9 cellular contexts compared by ENCODE assay signal in the genomic region with DNA sequence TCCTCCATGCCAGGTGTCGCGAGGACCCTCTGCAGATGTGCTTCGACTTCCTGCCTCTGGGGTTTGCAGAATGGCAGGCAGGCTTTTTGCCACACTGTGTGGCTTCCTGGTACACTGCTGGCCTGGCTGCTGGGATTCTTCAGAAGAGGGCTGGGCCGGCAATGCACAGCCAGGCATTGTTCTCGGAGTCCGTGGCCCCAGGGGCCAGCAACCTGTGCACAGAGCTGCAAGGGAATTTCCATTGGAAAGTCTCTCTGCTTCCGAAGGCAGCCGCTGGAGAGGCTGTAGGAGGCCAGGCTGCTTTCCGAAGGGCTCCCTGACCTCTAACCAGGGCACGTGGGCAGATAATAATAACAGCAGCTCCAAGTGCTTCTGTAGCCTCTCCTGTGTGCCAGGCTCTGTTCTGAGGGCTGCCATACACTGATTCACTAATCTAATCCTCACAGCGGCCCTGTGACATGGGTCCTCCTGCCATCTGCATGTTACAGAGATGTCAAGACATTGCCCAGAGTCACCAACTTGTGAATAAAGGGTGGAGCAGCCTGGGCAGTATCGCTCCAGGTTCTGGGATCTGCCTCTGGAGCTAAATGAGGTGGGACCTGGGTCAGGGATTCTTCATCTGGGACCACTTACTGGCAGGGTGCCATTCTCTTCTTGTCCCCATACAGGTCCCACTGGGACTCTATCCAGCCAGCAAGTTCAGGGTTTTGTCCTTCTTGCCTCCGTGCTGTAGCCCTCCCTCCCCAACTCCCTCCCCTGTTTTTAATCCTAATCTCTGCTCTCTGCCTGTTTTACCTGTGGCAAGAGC. TPM values are rescaled to one million over a fixed set of nuclear protein-coding genes. Genes with fewer than 3 reads are reported as not detected.
A peak's percentile ranks its signal among the peaks of the same experiment; 100 is the strongest.
DNase-seq lines count a peak whose midpoint lies in the region; ATAC-seq and TF ChIP-seq lines count a peak whose summit lies in the region.
"Had no signal": no experiment of that assay in that cellular context is flagged by ENCODE, and none has a peak within 500 bp of the region (broad histone marks: within the 10 kb centered on the region; RNA-seq: fewer than 3 reads in every experiment).

No MANE protein-coding gene starts in this region.

- peak overlapping the region; percentile 42 for H2AK5ac ChIP-seq in neuronal stem cell (ENCODE audit: low read depth, low read length)

- intact Hi-C loops in esophagus muscularis mucosa (cut with DNase I) (loop anchor here (5.0 kb wide), 1 partner anchor 34 kb away; no protein-coding TSS in a partner anchor), uterus (cut with DNase I; ENCODE audit: low total_unique reads) (no loop called here)

- TF ChIP-seq POLR2A in esophagus muscularis mucosa (IDR thresholded peaks at IDR 0.05; ENCODE audit: low read depth) (no peak), uterus (IDR thresholded peaks at IDR 0.05) (no peak)

- H3K4me1 ChIP-seq in esophagus muscularis mucosa (peaks cover 48 to 73% (median 65%) of the 10 kb centered on the region in 4 donors), neuronal stem cell (ENCODE audit: control insufficient read depth in 2 of 2, insufficient read depth in 1 of 2, low read depth in 1 of 2, low read length in 2 of 2) (peaks cover 4 to 25% of the 10 kb centered on the region in 2 donors), uterus (peaks cover 10 to 18% of the 10 kb centered on the region in 2 donors)

- 71% methylated on average over 8 of the region's 13 CpGs for WGBS in esophagus muscularis mucosa
- WGBS in neuronal stem cell (ENCODE audit: extremely low coverage in 2 of 2, insufficient read length in 2 of 2, insufficient replicate concordance in 1 of 2), 2 donors, result no CpG with 5 or more reads among the region's 13 CpGs

- H3K23ac ChIP-seq in neuronal stem cell (ENCODE audit: low read depth, low read length, poor library complexity), result no peak overlapping the region

- peak overlapping the region; percentile 52 for H3K18ac ChIP-seq in neuronal stem cell (ENCODE audit: low read length)

- no peak overlapping the region for H3K4me2 ChIP-seq in neuronal stem cell (ENCODE audit: insufficient read depth, low read length, poor library complexity, severe bottlenecking)

- no peaks in the 10 kb centered on the region for H3K27me3 ChIP-seq in esophagus muscularis mucosa
- H3K27me3 ChIP-seq in neuronal stem cell (ENCODE audit: control insufficient read depth in 3 of 3, insufficient read depth in 3 of 3, low read depth in 1 of 3, low read length in 3 of 3), result peaks cover 3 to 61% (median 17%) of the 10 kb centered on the region in 3 experiments
- no peaks in the 10 kb centered on the region for H3K27me3 ChIP-seq in uterus

- DNase-seq in NCI-H345 (lab: John Stamatoyannopoulos, UW) (peak; percentile 66), NCI-H345 treated with DMSO at 0.1 percent for 48 hours (lab: John Stamatoyannopoulos, UW; ENCODE audit: unreplicated experiment) (no peak), esophagus muscularis mucosa (ENCODE audit: extremely low spot score) (no peak), neuronal stem cell (ENCODE audit: low spot score) (no peak), uterus (peak in 1 of 2 donors; percentile 42)
- DNase-seq in stimulated activated naive CD8-positive, alpha-beta T cell treated with anti-CD3 and anti-CD28 coated beads, Interleukin-15, Interleukin-2, amounts not matched to agents 100 U/mL and 50 U/mL, for 24 hours, result no peak
- DNase-seq: activated T-cell treated with anti-CD3 and anti-CD28 coated beads for 4 hours had no signal

- no peak for ATAC-seq in HG02981 (IDR thresholded peaks at IDR 0.05; ENCODE audit: unreplicated experiment)
- no peak for ATAC-seq in activated CD4-positive, CD25-positive, alpha-beta regulatory T cell treated with anti-CD3 and anti-CD28 coated beads, Interleukin-2, amount 50 U/mL, for 24 hours
- no peak for ATAC-seq in stimulated activated naive CD8-positive, alpha-beta T cell treated with anti-CD3 and anti-CD28 coated beads, Interleukin-15, Interleukin-2, amounts not matched to agents 100 U/mL and 50 U/mL, for 24 hours

- H3K14ac ChIP-seq in neuronal stem cell (ENCODE audit: low read length), result no peak overlapping the region

- peak overlapping the region; percentile 87 to 92 (median 90) for H3K27ac ChIP-seq in esophagus muscularis mucosa (replicated peaks in 1 of 4)
- no peak overlapping the region for H3K27ac ChIP-seq in neuronal stem cell (replicated peaks; ENCODE audit: low read length)
- H3K27ac ChIP-seq in uterus, result peak overlapping the region; percentile 77 to 86

- no peaks in the 10 kb centered on the region for H3K79me1 ChIP-seq in neuronal stem cell (ENCODE audit: low read depth, low read length)

- TF ChIP-seq EP300 in esophagus muscularis mucosa (IDR thresholded peaks at IDR 0.05), result no peak

- no peak overlapping the region for H2BK5ac ChIP-seq in neuronal stem cell (ENCODE audit: low read length)

- TF ChIP-seq CTCF in esophagus muscularis mucosa (IDR thresholded peaks at IDR 0.05), result no peak
- TF ChIP-seq CTCF in uterus (IDR thresholded peaks at IDR 0.05), result no peak

- H4K8ac ChIP-seq in neuronal stem cell (ENCODE audit: low read depth, low read length), result no peak overlapping the region

- H4K91ac ChIP-seq in neuronal stem cell (ENCODE audit: low read depth, low read length, poor library complexity), result no peak overlapping the region

- H3K4me3 ChIP-seq in esophagus muscularis mucosa, result no peak overlapping the region
- H3K4me3 ChIP-seq in neuronal stem cell (ENCODE audit: low read length in 2 of 2), result no peak overlapping the region
- H3K4me3 ChIP-seq in uterus, result no peak overlapping the region

- H3K9ac ChIP-seq in neuronal stem cell (ENCODE audit: low read depth, low read length, poor library complexity), result no peak overlapping the region

- no peaks in the 10 kb centered on the region for H3K9me3 ChIP-seq in esophagus muscularis mucosa
- H3K9me3 ChIP-seq in neuronal stem cell (replicated peaks in 1 of 2; ENCODE audit: control insufficient read depth in 2 of 2, insufficient read depth in 1 of 2, low read depth in 1 of 2, low read length in 2 of 2), result no peaks in the 10 kb centered on the region
- H3K9me3 ChIP-seq in uterus, result no peaks in the 10 kb centered on the region

- H2BK120ac ChIP-seq in neuronal stem cell (ENCODE audit: low read depth, low read length), result no peak overlapping the region

- H2BK15ac ChIP-seq in neuronal stem cell (ENCODE audit: low read length), result peak overlapping the region; percentile 5

- no peak overlapping the region for H2BK12ac ChIP-seq in neuronal stem cell (ENCODE audit: low read length)

- no peak overlapping the region for H3K4ac ChIP-seq in neuronal stem cell (ENCODE audit: low read length)

- no peak overlapping the region for H2AFZ ChIP-seq in neuronal stem cell (ENCODE audit: low read length)

- no peaks in the 10 kb centered on the region for H3K36me3 ChIP-seq in esophagus muscularis mucosa
- H3K36me3 ChIP-seq in neuronal stem cell (replicated peaks in 1 of 2; ENCODE audit: control insufficient read depth in 2 of 2, insufficient read depth in 2 of 2, low read length in 2 of 2), result no peaks in the 10 kb centered on the region
- H3K36me3 ChIP-seq in uterus, result no peaks in the 10 kb centered on the region

RNA-seq across cellular contexts. Expression of a gene that starts 5.0 kb away (rescaled TPM):
- total RNA-seq in esophagus muscularis mucosa, result 10 to 100 TPM; 20.4 to 40.4 (median 35.3) TPM
- 1.5 TPM for polyA plus RNA-seq in neuronal stem cell (2013, experiment 1 of 2)
- 1.1 TPM for polyA plus RNA-seq in neuronal stem cell (2013, experiment 2 of 2)
- total RNA-seq in uterus, result 10 to 100 TPM; 23.8 to 82.2 (median 39.3) TPM
